14 cellular contexts compared by ENCODE assay signal in the genomic region with DNA sequence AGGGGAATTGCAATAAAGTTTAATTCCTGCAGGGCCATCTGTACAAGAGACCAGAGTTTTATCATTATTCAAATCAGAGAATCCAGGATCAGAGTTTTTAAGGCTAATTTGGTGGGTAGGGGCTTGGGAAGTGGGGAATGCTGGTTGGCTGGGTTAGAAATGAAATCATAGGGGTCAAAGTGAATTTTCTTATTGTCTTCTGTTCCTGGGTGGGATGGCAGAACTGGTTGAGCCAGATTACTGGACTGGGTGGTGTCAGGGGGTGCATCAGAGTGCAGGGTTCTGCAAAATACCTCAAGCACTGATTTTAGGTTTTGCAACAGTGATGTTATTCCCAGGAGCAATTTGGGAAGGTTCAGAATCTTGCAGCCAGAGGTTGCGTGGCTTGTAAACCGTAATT. TPM values are rescaled to one million over a fixed set of nuclear protein-coding genes. Genes with fewer than 3 reads are reported as not detected.
DNase-seq lines count a peak whose midpoint lies in the region; ATAC-seq and TF ChIP-seq lines count a peak whose summit lies in the region.
"Not testable (repeated sequence)": the region's sequence is repeated elsewhere in the genome, so short reads cannot be mapped to it uniquely, and the experiment has no call there.
"Had no signal": no experiment of that assay in that cellular context is flagged by ENCODE, and none has a peak within 500 bp of the region (broad histone marks: within the 10 kb centered on the region; RNA-seq: fewer than 3 reads in every experiment).

No MANE protein-coding gene starts in this region.

- H3K4me1 Mint-ChIP-seq in Calu3 (ENCODE audit: low read depth, unreplicated experiment) (peaks cover 41% of the 10 kb centered on the region), mesothelial cell of epicardium (peaks cover 46% of the 10 kb centered on the region), progenitor cell of endocrine pancreas (ENCODE audit: low read depth) (peaks cover 11% of the 10 kb centered on the region), type B pancreatic cell (ENCODE audit: unreplicated experiment) (peaks cover 25% of the 10 kb centered on the region)

- BruUV-seq in Calu3 (replicated peaks; lab: Mats Ljungman, UMichigan); PC-3 (replicated peaks; lab: Mats Ljungman, UMichigan): not testable (repeated sequence)

- H3K4me2 ChIP-seq in PC-3 (ENCODE audit: low read length); hepatocyte: not testable (repeated sequence)

- TF ChIP-seq CTCF in Calu3 (IDR thresholded peaks at IDR 0.05; ENCODE audit: unreplicated experiment); PC-3 (conservative IDR thresholded peaks at IDR 0.05; ENCODE audit: low read depth, low read length); VCaP (conservative IDR thresholded peaks at IDR 0.05); epithelial cell of esophagus (IDR thresholded peaks at IDR 0.05; ENCODE audit: insufficient read depth, low read depth, low read length, missing control alignments); hepatocyte (IDR thresholded peaks at IDR 0.05; ENCODE audit: poor library complexity); mesothelial cell of epicardium (IDR thresholded peaks at IDR 0.05; ENCODE audit: unreplicated experiment); progenitor cell of endocrine pancreas (IDR thresholded peaks at IDR 0.05; ENCODE audit: unreplicated experiment); type B pancreatic cell (conservative IDR thresholded peaks at IDR 0.05): not testable (repeated sequence)

- H2AFZ ChIP-seq in PC-3 (ENCODE audit: low read length); hepatocyte: not testable (repeated sequence)

- not testable (repeated sequence) for H3K27me3 ChIP-seq in PC-3 (ENCODE audit: low read length); hepatocyte

- peak; percentile 32 for DNase-seq in Calu3
- DNase-seq in PC-3 = peak; percentile 47
- DNase-seq in epithelial cell of esophagus (ENCODE audit: low read depth) = peak; percentile 46
- not testable (repeated sequence) for DNase-seq in hepatocyte (ENCODE audit: low spot score); mesothelial cell of epicardium (ENCODE audit: low spot score in 2 of 2, unreplicated experiment in 2 of 2); progenitor cell of endocrine pancreas (ENCODE audit: low spot score, unreplicated experiment); type B pancreatic cell (ENCODE audit: extremely low spot score, unreplicated experiment)

- not testable (repeated sequence) for H3K9me2 ChIP-seq in PC-3 (replicated peaks; ENCODE audit: low read length); hepatocyte (replicated peaks; ENCODE audit: insufficient read depth)

- POLR2A ChIA-PET in PC-3 (lab: Charles Lee; ENCODE audit: unreplicated experiment) = not testable (repeated sequence)

- H3K27ac Mint-ChIP-seq in Calu3 (ENCODE audit: unreplicated experiment) (peak overlapping the region; percentile 21), mesothelial cell of epicardium (peak overlapping the region; percentile 95), progenitor cell of endocrine pancreas (peak overlapping the region; percentile 81), type B pancreatic cell (peak overlapping the region; percentile 97)

- not testable (repeated sequence) for H3K27me3 Mint-ChIP-seq in Calu3 (ENCODE audit: unreplicated experiment); mesothelial cell of epicardium (ENCODE audit: low read depth); progenitor cell of endocrine pancreas; type B pancreatic cell

- H3K4me3 ChIP-seq in PC-3 (ENCODE audit: low read length); epithelial cell of esophagus (ENCODE audit: low read length); hepatocyte: not testable (repeated sequence)

- H3K27ac ChIP-seq in PC-3 (ENCODE audit: low read length) = not testable (repeated sequence)
- H3K27ac ChIP-seq in VCaP = peak overlapping the region; percentile 65
- peak overlapping the region; percentile 51 for H3K27ac ChIP-seq in hepatocyte

- intact Hi-C loops in Calu3 (cut with micrococcal nuclease; ENCODE audit: unreplicated experiment); PC-3 (cut with micrococcal nuclease): not testable (repeated sequence)

- H3K79me2 ChIP-seq in PC-3 (ENCODE audit: low read length); hepatocyte: not testable (repeated sequence)

- not testable (repeated sequence) for H3K9me3 Mint-ChIP-seq in Calu3 (ENCODE audit: low read depth, unreplicated experiment); mesothelial cell of epicardium; progenitor cell of endocrine pancreas (ENCODE audit: low read depth); type B pancreatic cell

- ATAC-seq in PC-3 = not testable (repeated sequence)

- H3F3A ChIP-seq in PC-3 (ENCODE audit: low read length, unreplicated experiment) = not testable (repeated sequence)

- H3K4me3 Mint-ChIP-seq in Calu3 (ENCODE audit: low read depth, unreplicated experiment) (peak overlapping the region; percentile 51), progenitor cell of endocrine pancreas (ENCODE audit: low read depth) (peak overlapping the region; percentile 29), type B pancreatic cell (peak overlapping the region; percentile 78)
- not testable (repeated sequence) for H3K4me3 Mint-ChIP-seq in mesothelial cell of epicardium

- H3K36me3 ChIP-seq in PC-3 (ENCODE audit: low read depth, low read length); hepatocyte (replicated peaks; ENCODE audit: insufficient read depth, low read depth): not testable (repeated sequence)

- H3K36me3 Mint-ChIP-seq in Calu3 (ENCODE audit: insufficient read depth, unreplicated experiment); mesothelial cell of epicardium; progenitor cell of endocrine pancreas (ENCODE audit: insufficient read depth); type B pancreatic cell: not testable (repeated sequence)

- not testable (repeated sequence) for H4K20me1 ChIP-seq in PC-3 (ENCODE audit: low read length); hepatocyte (ENCODE audit: insufficient read depth, poor library complexity, severe bottlenecking)

- CTCF ChIA-PET in Calu3 (lab: Charles Lee) = interaction anchor here (0.6 to 1.3 kb wide), 2 partner anchors 29 to 41 kb away, joined by 3 read pairs; no protein-coding TSS in a partner anchor
- CTCF ChIA-PET in PC-3 (lab: Charles Lee) = not testable (repeated sequence)

- not testable (repeated sequence) for H3K9me3 ChIP-seq in PC-3 (ENCODE audit: low read length); hepatocyte (ENCODE audit: low read depth)

- not testable (repeated sequence) for H3K4me1 ChIP-seq in PC-3 (ENCODE audit: insufficient read depth, low read length)
- peaks cover 19% of the 10 kb centered on the region for H3K4me1 ChIP-seq in hepatocyte (ENCODE audit: insufficient read depth)

- H3K9ac ChIP-seq in PC-3 (ENCODE audit: low read length) = not testable (repeated sequence)

- WGBS in hepatocyte (ENCODE audit: low lambda C conversion rate, missing lambda C conversion rate) = 63% methylated on average over 2 of the region's 2 CpGs

RNA-seq across cellular contexts. Expression of a gene that starts 6.2 kb away (rescaled TPM):
- total RNA-seq in Calu3 (2022) (not detected in 2 replicates), PC-3 (2014; rRNA removed) (0.17 TPM in 1 of 2 replicates, not detected in the other), hepatocyte (2.1 and 3.8 TPM in 2 replicates), mesothelial cell of epicardium (8.4 to 11.1 TPM (median 10.9 TPM) in 3 replicates), progenitor cell of endocrine pancreas (0.67 and 1.5 TPM in 2 replicates), type B pancreatic cell (ENCODE audit: low replicate concordance) (21.4 and 93.8 TPM in 2 replicates)
- 3.7 and 5.0 TPM in 2 replicates for polyA plus RNA-seq in hepatocyte
- total RNA-seq: CD8-positive, alpha-beta memory T cell; GM23248; H1; H7 had no signal
- polyA plus RNA-seq: CD8-positive, alpha-beta memory T cell; GM23248; H1 had no signal

RNA-seq across cellular contexts. Expression of a gene that starts 19.7 kb away (rescaled TPM):
- total RNA-seq in Calu3 (2022) = 0.17 TPM in 1 of 2 replicates, not detected in the other
- not detected in 2 replicates for total RNA-seq in PC-3 (2014; rRNA removed)
- total RNA-seq in hepatocyte = 0.12 and 0.30 TPM in 2 replicates
- polyA plus RNA-seq in hepatocyte = 0.34 and 1.2 TPM in 2 replicates
- 1.1 to 1.6 TPM (median 1.5 TPM) in 3 replicates for total RNA-seq in mesothelial cell of epicardium
- not detected in 2 replicates for total RNA-seq in progenitor cell of endocrine pancreas
- 0.46 and 2.6 TPM in 2 replicates for total RNA-seq in type B pancreatic cell (ENCODE audit: low replicate concordance)
- total RNA-seq: CD8-positive, alpha-beta memory T cell; GM23248; H1; H7 had no signal
- polyA plus RNA-seq: A549; CD8-positive, alpha-beta memory T cell; GM23248; H1 had no signal

RNA-seq across cellular contexts. Expression of a gene that starts 33.7 kb away (rescaled TPM):
- total RNA-seq in Calu3 (2022) (5.0 and 5.9 TPM in 2 replicates), PC-3 (2014; rRNA removed) (4.0 and 4.7 TPM in 2 replicates), hepatocyte (0.40 and 0.63 TPM in 2 replicates), mesothelial cell of epicardium (1.2 to 1.3 TPM (median 1.2 TPM) in 3 replicates), progenitor cell of endocrine pancreas (0.22 and 0.62 TPM in 2 replicates), type B pancreatic cell (ENCODE audit: low replicate concordance) (5.0 and 7.4 TPM in 2 replicates)
- 0.19 TPM in 1 of 2 replicates, not detected in the other for polyA plus RNA-seq in hepatocyte
- total RNA-seq: GM23248, H1, H7 had no signal
- polyA plus RNA-seq: CD14-positive monocyte; CD8-positive, alpha-beta memory T cell; GM23248 had no signal

RNA-seq across cellular contexts. Expression of a gene that starts 55.7 kb away (rescaled TPM):
- total RNA-seq in Calu3 (2022) (83.2 and 85.8 TPM in 2 replicates), PC-3 (2014; rRNA removed) (83.3 and 91.9 TPM in 2 replicates), hepatocyte (42.5 and 42.6 TPM in 2 replicates), mesothelial cell of epicardium (66.4 to 69.5 TPM (median 69.4 TPM) in 3 replicates), progenitor cell of endocrine pancreas (67.8 and 68.4 TPM in 2 replicates), type B pancreatic cell (ENCODE audit: low replicate concordance) (63.2 and 75.2 TPM in 2 replicates)
- 62.8 and 64.8 TPM in 2 replicates for polyA plus RNA-seq in hepatocyte

Comparison
In these comparisons a context has a peak if more than half of its experiments do, and no peak if none do; other contexts are left out.
1. H3K27ac Mint-ChIP-seq: peak in every context shown above with its lines; median percentile 97 in type B pancreatic cell; 95 in mesothelial cell of epicardium; 81 in progenitor cell of endocrine pancreas; 21 in Calu3.